ENCODE assay signal across 24 cellular contexts in the genomic region with DNA sequence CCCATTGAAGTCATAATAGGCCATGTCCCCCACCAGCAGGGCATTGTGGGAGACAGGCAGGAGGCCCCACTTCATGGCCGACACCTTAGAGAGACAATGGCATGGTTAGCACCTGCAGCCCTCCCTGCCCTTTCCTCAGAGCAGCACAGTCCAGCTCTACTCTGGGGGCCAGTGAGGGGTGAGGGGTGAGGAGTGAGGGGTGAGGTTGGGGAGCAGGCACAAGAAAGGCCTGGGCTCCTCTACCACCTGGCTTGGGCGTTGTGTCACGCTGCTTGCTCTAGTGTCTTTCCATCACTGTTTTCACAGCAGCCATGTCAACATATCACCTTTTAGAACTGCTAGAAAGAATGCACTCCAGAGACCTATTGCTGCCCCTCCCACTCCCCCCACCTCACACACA.
"Had no signal": no experiment of that assay in that cellular context is flagged by ENCODE, and none has a peak within 500 bp of the region (broad histone marks: within the 10 kb centered on the region; RNA-seq: fewer than 3 reads in every experiment).

No MANE protein-coding gene starts in this region.

- DNase-seq: activated CD4-positive, alpha-beta T cell treated with anti-CD3 and anti-CD28 coated beads for 36 hours; activated CD4-positive, alpha-beta T cell treated with anti-CD3 and anti-CD28 coated beads, Interleukin-2, amount 50 U/mL, for 48 hours; activated naive CD4-positive, alpha-beta T cell treated with anti-CD3 and anti-CD28 coated beads, Interleukin-2, amount 50 U/mL, for 16 hours; activated T-cell treated with anti-CD3 and anti-CD28 coated beads, Interleukin-2, amount 50 U/mL, for 1 hour; aorta; brain microvascular endothelial cell; cortex of kidney; effector CD4-positive, alpha-beta T cell; gastrocnemius medialis; kidney; left ventricle myocardium inferior; naive B cell; stimulated activated CD4-positive, alpha-beta T cell treated with anti-CD3 and anti-CD28 coated beads, Interleukin-4, amount 100 ng/mL, for 24 hours; SW 1271; T-helper 2 cell; testis had no signal

- H3K27me3 ChIP-seq: brain microvascular endothelial cell, gastrocnemius medialis, right atrium auricular region, testis, upper lobe of left lung had no signal

- H3K36me3 ChIP-seq: brain microvascular endothelial cell, gastrocnemius medialis, left ventricle myocardium inferior, prostate gland, right atrium auricular region, upper lobe of left lung had no signal

- H3K4me1 ChIP-seq: gastrocnemius medialis, prostate gland, right atrium auricular region, testis, upper lobe of left lung had no signal

- ATAC-seq: activated CD4-positive, alpha-beta T cell treated with anti-CD3 and anti-CD28 coated beads for 36 hours; activated T-helper 17 cell treated with anti-CD3 and anti-CD28 coated beads, Interleukin-2, amount 50 U/mL, for 72 hours; esophagus mucosa; gastrocnemius medialis; stimulated activated effector memory CD8-positive, alpha-beta T cell treated with anti-CD3 and anti-CD28 coated beads, Interleukin-12 subunit alpha, Interleukin-12 subunit beta, amount 100 ng/mL, for 72 hours had no signal

- H3K27ac ChIP-seq: brain microvascular endothelial cell, gastrocnemius medialis, left ventricle myocardium inferior, prostate gland, right atrium auricular region, skin epidermis, testis, upper lobe of left lung, VCaP had no signal

- H3K9me3 ChIP-seq: gastrocnemius medialis, left ventricle myocardium inferior, prostate gland, right atrium auricular region, testis, upper lobe of left lung had no signal

- H3K4me3 ChIP-seq: gastrocnemius medialis, left ventricle myocardium inferior, prostate gland, right atrium auricular region, skin epidermis, testis, upper lobe of left lung had no signal
